Comparison of ENCODE assay signal across 8 cellular contexts in the genomic region with DNA sequence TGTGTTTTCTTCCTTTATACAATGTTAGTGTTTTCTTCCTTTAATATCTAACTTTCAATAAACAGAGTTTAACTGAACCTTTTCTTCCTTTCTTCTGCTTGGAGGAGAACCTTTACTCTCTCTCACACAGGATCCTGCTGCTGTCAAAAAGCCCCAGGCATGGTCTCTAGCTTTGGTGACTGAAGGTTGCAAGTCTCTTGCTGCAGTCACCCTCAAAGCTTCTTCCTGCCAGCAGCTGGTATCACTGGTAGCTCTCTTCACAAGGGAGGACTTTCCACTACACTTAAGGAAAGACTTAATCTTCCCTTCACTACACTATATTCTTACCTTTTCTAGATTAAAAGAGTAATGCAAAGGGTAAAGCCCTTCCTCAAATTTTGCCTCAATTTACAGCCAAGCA.
DNase-seq lines count a peak whose midpoint lies in the region; ATAC-seq, FAIRE-seq and TF ChIP-seq lines count a peak whose summit lies in the region.

No MANE protein-coding gene starts in this region.

- intact Hi-C loops in lower leg skin (cut with DNase I; ENCODE audit: low total_unique reads): no loop called here

- H3K4me3 ChIP-seq in endodermal cell (ENCODE audit: low read length) (no peak overlapping the region), lower leg skin (ENCODE audit: low read depth, poor library complexity, severe bottlenecking) (no peak overlapping the region), H7 (ENCODE audit: insufficient read depth, low read depth, low read length) (no peak overlapping the region)

- H3K9me3 Mint-ChIP-seq in endodermal cell (no peaks in the 10 kb centered on the region), glutamatergic neuron (ENCODE audit: unreplicated experiment) (peaks cover 1% of the 10 kb centered on the region)

- ATAC-seq in GM19372 (IDR thresholded peaks at IDR 0.05; ENCODE audit: low read depth, unreplicated experiment) (peak; percentile 46), HG03342 (IDR thresholded peaks at IDR 0.05; ENCODE audit: unreplicated experiment) (peak; percentile 43)

- no peak for TF ChIP-seq POLR2A in lower leg skin (IDR thresholded peaks at IDR 0.05)

- H3K4me3 Mint-ChIP-seq in endodermal cell (peak overlapping the region; percentile 9), glutamatergic neuron (ENCODE audit: unreplicated experiment) (no peak overlapping the region)

- H3K27ac ChIP-seq in endodermal cell (ENCODE audit: low read depth, low read length): peak overlapping the region; percentile 29

- H3K4me1 ChIP-seq in endodermal cell (ENCODE audit: control insufficient read depth, insufficient read depth, low read length): no peaks in the 10 kb centered on the region

- peaks cover 27% of the 10 kb centered on the region for H3K4me1 Mint-ChIP-seq in endodermal cell
- peaks cover 13% of the 10 kb centered on the region for H3K4me1 Mint-ChIP-seq in glutamatergic neuron (ENCODE audit: low read depth, unreplicated experiment)

- H3K36me3 ChIP-seq in endodermal cell (ENCODE audit: control insufficient read depth, insufficient read depth, low read length): no peaks in the 10 kb centered on the region
- no peaks in the 10 kb centered on the region for H3K36me3 ChIP-seq in H7 (replicated peaks; ENCODE audit: control insufficient read depth, insufficient read depth, low read length)

- H3K9ac ChIP-seq in endodermal cell (ENCODE audit: extremely low read depth, low read length, poor library complexity, severe bottlenecking): no peak overlapping the region

- no peaks in the 10 kb centered on the region for H3K27me3 ChIP-seq in endodermal cell (ENCODE audit: control insufficient read depth, insufficient read depth, low read length, poor library complexity, severe bottlenecking)
- H3K27me3 ChIP-seq in H7 (ENCODE audit: control insufficient read depth, insufficient read depth, low read length): no peaks in the 10 kb centered on the region

- FAIRE-seq in RCC 7860 (lab: Jason Lieb, UNC): no peak

- H3K27ac Mint-ChIP-seq in endodermal cell: peak overlapping the region; percentile 73
- no peak overlapping the region for H3K27ac Mint-ChIP-seq in glutamatergic neuron (ENCODE audit: unreplicated experiment)

- DNase-seq in ACHN (peak; percentile 6), endodermal cell (peak; percentile 56), RCC 7860 (ENCODE audit: low spot score) (no peak), glutamatergic neuron (no peak), lower leg skin (ENCODE audit: low spot score in 2 of 2) (no peak), H7 (no peak)

- no peak for TF ChIP-seq CTCF in endodermal cell (conservative IDR thresholded peaks at IDR 0.05)
- no peak for TF ChIP-seq CTCF in glutamatergic neuron (IDR thresholded peaks at IDR 0.05; ENCODE audit: partially characterized antibody, unreplicated experiment)
- no peak for TF ChIP-seq CTCF in lower leg skin (IDR thresholded peaks at IDR 0.05)

- H3K27me3 Mint-ChIP-seq in endodermal cell (ENCODE audit: insufficient read depth) (no peaks in the 10 kb centered on the region), glutamatergic neuron (ENCODE audit: unreplicated experiment) (no peaks in the 10 kb centered on the region)

- H3K36me3 Mint-ChIP-seq in endodermal cell (ENCODE audit: low read depth) (no peaks in the 10 kb centered on the region), glutamatergic neuron (ENCODE audit: unreplicated experiment) (no peaks in the 10 kb centered on the region)

- H3K9me3 ChIP-seq in endodermal cell (ENCODE audit: control insufficient read depth, low read length): no peaks in the 10 kb centered on the region

- in situ Hi-C loops in ACHN (cut with HindIII; ENCODE audit: low pct_ligation_motif_present, low pct_unique_long_range_greater_than_20kb, low sequenced_read_pairs): no loop called here

Comparison
In these comparisons a context has a peak if more than half of its experiments do, and no peak if none do; other contexts are left out.
1. DNase-seq: peak in ACHN (single experiment) and endodermal cell (single experiment); none in RCC 7860 (single experiment), glutamatergic neuron (single experiment), lower leg skin (0 of 2) and H7 (single experiment).